16 cellular contexts compared by ENCODE assay signal in the genomic region with DNA sequence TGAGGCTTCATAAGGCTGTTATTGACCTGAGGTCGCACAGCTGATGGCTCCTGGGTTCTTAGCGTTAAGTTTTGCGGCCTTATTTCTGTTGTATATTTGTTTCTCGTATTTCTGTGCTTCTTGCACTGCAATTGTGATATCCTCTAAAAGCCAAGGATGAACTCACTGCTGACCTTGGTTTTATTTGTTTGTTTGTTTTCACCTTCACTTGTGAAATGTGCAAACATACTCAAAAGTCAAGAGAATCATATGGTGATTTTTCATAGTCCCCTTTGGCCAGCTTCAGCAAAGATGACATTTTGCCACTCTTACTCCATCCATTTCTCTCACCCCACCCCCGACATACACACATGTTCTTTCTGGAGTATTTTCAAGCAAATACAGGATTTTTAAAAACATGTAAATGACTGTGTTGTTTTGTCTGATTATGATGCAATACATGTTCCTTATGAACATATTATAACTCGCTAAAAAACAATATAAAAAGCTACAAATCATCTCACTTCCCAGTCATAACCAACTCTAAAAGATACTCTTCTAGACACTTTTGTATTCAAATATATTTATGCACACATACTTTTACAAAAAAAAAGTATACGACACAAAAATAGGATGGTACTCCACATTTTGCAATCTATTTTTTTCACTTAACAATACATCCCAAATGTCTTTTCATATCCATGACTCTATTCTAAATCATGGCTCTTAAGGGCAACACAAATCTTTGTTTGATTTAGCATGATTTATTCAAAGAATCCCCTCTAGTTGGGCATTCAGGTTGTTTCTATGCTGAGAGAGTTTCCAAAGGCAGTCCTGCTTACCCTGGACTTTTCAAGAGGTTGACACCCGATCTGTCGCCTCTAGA.
"Had no signal": no experiment of that assay in that cellular context is flagged by ENCODE, and none has a peak within 500 bp of the region (broad histone marks: within the 10 kb centered on the region; RNA-seq: fewer than 3 reads in every experiment).

No MANE protein-coding gene starts in this region.

- H3K27ac Mint-ChIP-seq: activated B cell treated with CpG ODN at 0.5 μM for 24 hours; activated CD4-positive, alpha-beta T cell treated with anti-CD3 and anti-CD28 coated beads, Interleukin-2, amount 10 ng/mL, durations not matched to agents 7 days and 5 days; activated naive CD8-positive, alpha-beta T cell treated with anti-CD3 and anti-CD28 coated beads, Interleukin-2, amount 50 U/mL, for 24 hours; naive thymus-derived CD4-positive, alpha-beta T cell; stimulated activated naive CD8-positive, alpha-beta T cell treated with anti-CD3 and anti-CD28 coated beads, Interleukin-15, amount 100 ng/mL, for 72 hours; T-helper 17 cell had no signal

- H3K4me3 Mint-ChIP-seq: activated B cell treated with CpG ODN at 0.5 μM for 24 hours; activated CD4-positive, alpha-beta T cell treated with anti-CD3 and anti-CD28 coated beads, Interleukin-2, amount 10 ng/mL, durations not matched to agents 7 days and 5 days; activated naive CD8-positive, alpha-beta T cell treated with anti-CD3 and anti-CD28 coated beads, Interleukin-2, amount 50 U/mL, for 24 hours; naive thymus-derived CD4-positive, alpha-beta T cell; stimulated activated naive CD8-positive, alpha-beta T cell treated with anti-CD3 and anti-CD28 coated beads, Interleukin-15, amount 100 ng/mL, for 72 hours; T-helper 17 cell had no signal

- H3K9me3 ChIP-seq: ascending aorta, colonic mucosa, prostate gland, testis had no signal

- DNase-seq: activated B cell treated with CpG ODN at 0.5 μM for 24 hours; activated CD4-positive, alpha-beta T cell treated with anti-CD3 and anti-CD28 coated beads, Interleukin-2, amount 10 ng/mL, durations not matched to agents 7 days and 5 days; activated CD8-positive, alpha-beta memory T cell treated with anti-CD3 and anti-CD28 coated beads for 24 hours; activated naive CD4-positive, alpha-beta T cell treated with Interleukin-2 at 50 U/mL for 16 hours; activated naive CD8-positive, alpha-beta T cell treated with anti-CD3 and anti-CD28 coated beads, Interleukin-2, amount 50 U/mL, for 24 hours; colonic mucosa; effector CD4-positive, alpha-beta T cell; naive thymus-derived CD4-positive, alpha-beta T cell; stimulated activated CD4-positive, alpha-beta T cell treated with anti-CD3 and anti-CD28 coated beads, Interleukin-4, amount 100 ng/mL, for 24 hours; stimulated activated naive CD8-positive, alpha-beta T cell treated with anti-CD3 and anti-CD28 coated beads, Interleukin-15, amount 100 ng/mL, for 72 hours; T-helper 17 cell; testis had no signal

- H3K36me3 Mint-ChIP-seq: naive thymus-derived CD4-positive, alpha-beta T cell had no signal

- H3K27ac ChIP-seq: ascending aorta, colonic mucosa, prostate gland, testis had no signal

- ATAC-seq: activated naive CD8-positive, alpha-beta T cell treated with anti-CD3 and anti-CD28 coated beads, Interleukin-2, amount 50 U/mL, for 24 hours; naive thymus-derived CD4-positive, alpha-beta T cell; sciatic nerve; stimulated activated naive CD8-positive, alpha-beta T cell treated with anti-CD3 and anti-CD28 coated beads, Interleukin-15, amount 100 ng/mL, for 72 hours; T-helper 17 cell had no signal

- H3K9me3 Mint-ChIP-seq: activated B cell treated with CpG ODN at 0.5 μM for 24 hours; activated CD4-positive, alpha-beta T cell treated with anti-CD3 and anti-CD28 coated beads, Interleukin-2, amount 10 ng/mL, durations not matched to agents 7 days and 5 days; activated naive CD8-positive, alpha-beta T cell treated with anti-CD3 and anti-CD28 coated beads, Interleukin-2, amount 50 U/mL, for 24 hours; naive thymus-derived CD4-positive, alpha-beta T cell; stimulated activated naive CD8-positive, alpha-beta T cell treated with anti-CD3 and anti-CD28 coated beads, Interleukin-15, amount 100 ng/mL, for 72 hours had no signal

- H3K4me3 ChIP-seq: ascending aorta, colonic mucosa, lung, prostate gland, testis had no signal

- H3K27me3 ChIP-seq: ascending aorta, colonic mucosa, testis had no signal

- H3K36me3 ChIP-seq: ascending aorta, colonic mucosa, prostate gland had no signal
